In the genomic region with DNA sequence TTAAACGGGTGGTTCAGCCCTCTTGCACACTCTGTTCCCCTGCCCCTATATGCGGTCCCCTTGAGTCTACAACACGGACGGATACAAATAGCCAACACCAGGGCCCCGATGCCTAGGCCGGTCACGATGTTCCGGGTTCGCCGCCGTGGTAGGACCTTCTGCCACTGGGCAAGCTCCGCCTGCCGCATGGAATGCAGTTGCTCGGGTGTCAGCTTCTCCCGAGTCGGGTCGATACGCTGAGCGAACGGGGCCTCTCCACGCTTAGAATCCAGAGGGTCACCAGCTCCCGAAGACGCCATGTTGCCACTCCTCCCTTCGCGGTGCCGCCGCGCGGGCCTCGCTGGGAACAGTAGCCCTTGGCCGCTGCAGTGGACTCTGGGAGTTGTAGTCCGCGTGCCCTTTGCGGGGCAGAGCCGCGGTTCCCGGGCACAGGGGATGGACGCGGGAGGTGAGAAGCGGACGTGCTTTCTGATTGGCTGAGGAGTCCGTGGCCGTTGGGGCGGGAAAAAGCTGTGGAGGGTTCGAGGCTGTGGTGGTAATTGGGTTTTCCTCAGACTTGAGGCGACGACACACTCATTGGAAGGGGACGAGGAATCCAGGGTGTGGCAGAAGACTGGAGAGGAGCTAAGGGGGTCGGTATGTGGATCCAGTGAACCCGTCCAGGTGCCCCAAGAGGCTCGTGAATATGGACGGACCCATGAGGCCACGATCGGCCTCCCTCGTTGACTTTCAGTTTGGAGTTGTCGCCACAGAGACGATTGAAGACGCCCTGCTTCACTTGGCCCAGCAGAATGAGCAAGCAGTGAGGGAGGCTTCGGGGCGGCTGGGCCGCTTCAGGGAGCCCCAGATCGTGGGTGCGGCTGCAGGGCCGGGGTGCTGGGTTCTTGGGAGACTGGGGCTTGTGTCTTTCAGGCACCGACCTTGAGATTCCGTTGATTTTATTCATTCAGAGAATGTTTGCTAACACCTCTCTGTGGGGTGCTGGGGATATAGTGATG, we compare ENCODE assay signal across 1 cellular context.
A peak's percentile ranks its signal among the peaks of the same experiment; 100 is the strongest.
TF ChIP-seq lines count a peak whose summit lies in the region.

Gene CNTD1, plus strand, starts transcription at position 479 of the 998 bp plus-strand sequence. Its CDS starts 207 bp downstream, at position 686.
Gene COA3, minus strand, starts transcription at position 322 of the 998 bp plus-strand sequence. Its CDS starts 23 bp downstream, at position 299.

TF ChIP-seq in SK-N-SH, 30 proteins besides CTCF, POLR2A, EP300 and RAD21:
- no peak for TF ChIP-seq SMC3 (IDR thresholded peaks at IDR 0.05; ENCODE audit: low read depth, low read length)
- TF ChIP-seq MEF2A (IDR thresholded peaks at IDR 0.05; ENCODE audit: borderline replicate concordance, low read depth): no peak
- no peak for TF ChIP-seq FOSL2 (IDR thresholded peaks at IDR 0.05; ENCODE audit: borderline replicate concordance, low read depth)
- peak; percentile 74 for TF ChIP-seq POLR2AphosphoS5 (IDR thresholded peaks at IDR 0.05; ENCODE audit: low read depth, low read length)
- no peak for TF ChIP-seq GATA2 (CRISPR knock-in tag; IDR thresholded peaks at IDR 0.05)
- TF ChIP-seq NRF1 (IDR thresholded peaks at IDR 0.05; ENCODE audit: low read depth, low read length): no peak
- 0 out of 2 replicates have a peak, but pooled peaks have one; percentile 15 for TF ChIP-seq RCOR1 (IDR thresholded peaks at IDR 0.05; ENCODE audit: low read length)
- TF ChIP-seq, protein P1, sequence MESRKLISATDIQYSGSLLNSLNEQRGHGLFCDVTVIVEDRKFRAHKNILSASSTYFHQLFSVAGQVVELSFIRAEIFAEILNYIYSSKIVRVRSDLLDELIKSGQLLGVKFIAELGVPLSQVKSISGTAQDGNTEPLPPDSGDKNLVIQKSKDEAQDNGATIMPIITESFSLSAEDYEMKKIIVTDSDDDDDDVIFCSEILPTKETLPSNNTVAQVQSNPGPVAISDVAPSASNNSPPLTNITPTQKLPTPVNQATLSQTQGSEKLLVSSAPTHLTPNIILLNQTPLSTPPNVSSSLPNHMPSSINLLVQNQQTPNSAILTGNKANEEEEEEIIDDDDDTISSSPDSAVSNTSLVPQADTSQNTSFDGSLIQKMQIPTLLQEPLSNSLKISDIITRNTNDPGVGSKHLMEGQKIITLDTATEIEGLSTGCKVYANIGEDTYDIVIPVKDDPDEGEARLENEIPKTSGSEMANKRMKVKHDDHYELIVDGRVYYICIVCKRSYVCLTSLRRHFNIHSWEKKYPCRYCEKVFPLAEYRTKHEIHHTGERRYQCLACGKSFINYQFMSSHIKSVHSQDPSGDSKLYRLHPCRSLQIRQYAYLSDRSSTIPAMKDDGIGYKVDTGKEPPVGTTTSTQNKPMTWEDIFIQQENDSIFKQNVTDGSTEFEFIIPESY (IDR thresholded peaks at IDR 0.05; ENCODE audit: borderline replicate concordance, low read depth): peak; percentile 49; the same call in 1 of the 2 replicates
- TF ChIP-seq GABPA (IDR thresholded peaks at IDR 0.05; ENCODE audit: low read depth): peak; percentile 49; the same call in 1 of the 2 replicates
- TF ChIP-seq ELF1 (IDR thresholded peaks at IDR 0.05): peak; percentile 53
- TF ChIP-seq YY1 (IDR thresholded peaks at IDR 0.05; ENCODE audit: low read depth): peak; percentile 94
- peak; percentile 78 for TF ChIP-seq SIN3A (IDR thresholded peaks at IDR 0.05; ENCODE audit: borderline replicate concordance, low read depth, low read length)
- TF ChIP-seq FOXM1 (IDR thresholded peaks at IDR 0.05; ENCODE audit: low read depth): no peak
- peak; percentile 66; the same call in 1 of the 2 replicates for TF ChIP-seq TAF1 (IDR thresholded peaks at IDR 0.05; ENCODE audit: borderline replicate concordance, low read depth, low read length)
- TF ChIP-seq, protein P2, sequence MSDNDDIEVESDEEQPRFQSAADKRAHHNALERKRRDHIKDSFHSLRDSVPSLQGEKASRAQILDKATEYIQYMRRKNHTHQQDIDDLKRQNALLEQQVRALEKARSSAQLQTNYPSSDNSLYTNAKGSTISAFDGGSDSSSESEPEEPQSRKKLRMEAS (IDR thresholded peaks at IDR 0.05; ENCODE audit: low read depth): peak; percentile 96
- TF ChIP-seq USF2 (IDR thresholded peaks at IDR 0.05; ENCODE audit: borderline replicate concordance, low read depth, low read length): no peak
- TF ChIP-seq CHD2 (IDR thresholded peaks at IDR 0.05; ENCODE audit: low read length, partially characterized antibody): peak; percentile 81
- TF ChIP-seq MXI1 (IDR thresholded peaks at IDR 0.05; ENCODE audit: low read depth, low read length): peak; percentile 87
